Comparison of ENCODE assay signal across 23 cellular contexts in genomic region chr10:388661-389045, GRCh38.
"Had no signal": no experiment of that assay in that cellular context is flagged by ENCODE, and none has a peak within 500 bp of the region (broad histone marks: within the 10 kb centered on the region; RNA-seq: fewer than 3 reads in every experiment).

No MANE protein-coding gene starts in this region.

- H3K9me3 ChIP-seq: SJSA1 had no signal

- H3K27me3 ChIP-seq: SJSA1 had no signal

- H3K4me3 Mint-ChIP-seq: activated B cell treated with CpG ODN at 0.5 μM for 24 hours; activated CD4-positive, alpha-beta T cell treated with anti-CD3 and anti-CD28 coated beads, Interleukin-2, amount 10 ng/mL, durations not matched to agents 24 days and 14 days; activated CD8-positive, alpha-beta memory T cell treated with anti-CD3 and anti-CD28 coated beads, Interleukin-2, amount 10 ng/mL, durations not matched to agents 7 days and 5 days; activated naive CD4-positive, alpha-beta T cell treated with anti-CD3 and anti-CD28 coated beads, Interleukin-2, amount 10 ng/mL, durations not matched to agents 7 days and 5 days; activated naive CD8-positive, alpha-beta T cell treated with anti-CD3 and anti-CD28 coated beads for 36 hours; activated T-cell treated with anti-CD3 and anti-CD28 coated beads, Interleukin-2, amount 50 U/mL, for 4 hours; T-helper 17 cell had no signal

- H3K4me1 ChIP-seq: SJSA1 had no signal

- H3K27ac Mint-ChIP-seq: activated B cell treated with CpG ODN at 0.5 μM for 24 hours; activated CD4-positive, alpha-beta T cell treated with anti-CD3 and anti-CD28 coated beads, Interleukin-2, amount 10 ng/mL, durations not matched to agents 24 days and 14 days; activated CD8-positive, alpha-beta memory T cell treated with anti-CD3 and anti-CD28 coated beads, Interleukin-2, amount 10 ng/mL, durations not matched to agents 7 days and 5 days; activated naive CD4-positive, alpha-beta T cell treated with anti-CD3 and anti-CD28 coated beads, Interleukin-2, amount 10 ng/mL, durations not matched to agents 7 days and 5 days; activated naive CD8-positive, alpha-beta T cell treated with anti-CD3 and anti-CD28 coated beads for 36 hours; T-helper 17 cell had no signal

- H3K36me3 Mint-ChIP-seq: activated CD8-positive, alpha-beta memory T cell treated with anti-CD3 and anti-CD28 coated beads, Interleukin-2, amount 10 ng/mL, durations not matched to agents 7 days and 5 days; activated naive CD4-positive, alpha-beta T cell treated with anti-CD3 and anti-CD28 coated beads, Interleukin-2, amount 10 ng/mL, durations not matched to agents 7 days and 5 days; activated naive CD8-positive, alpha-beta T cell treated with anti-CD3 and anti-CD28 coated beads for 36 hours had no signal

- H3K27ac ChIP-seq: SJSA1 had no signal

- H3K4me1 Mint-ChIP-seq: activated CD4-positive, alpha-beta T cell treated with anti-CD3 and anti-CD28 coated beads, Interleukin-2, amount 10 ng/mL, durations not matched to agents 24 days and 14 days; activated CD8-positive, alpha-beta memory T cell treated with anti-CD3 and anti-CD28 coated beads, Interleukin-2, amount 10 ng/mL, durations not matched to agents 7 days and 5 days; activated naive CD4-positive, alpha-beta T cell treated with anti-CD3 and anti-CD28 coated beads, Interleukin-2, amount 10 ng/mL, durations not matched to agents 7 days and 5 days; activated naive CD8-positive, alpha-beta T cell treated with anti-CD3 and anti-CD28 coated beads for 36 hours had no signal

- DNase-seq: activated B cell treated with CpG ODN at 0.5 μM for 24 hours; activated CD4-positive, alpha-beta T cell treated with anti-CD3 and anti-CD28 coated beads for 1 hour; activated CD4-positive, alpha-beta T cell treated with anti-CD3 and anti-CD28 coated beads, Interleukin-2, amount 10 ng/mL, durations not matched to agents 24 days and 14 days; activated CD4-positive, alpha-beta T cell treated with anti-CD3 and anti-CD28 coated beads, Interleukin-2, amount 50 U/mL, for 48 hours; activated CD8-positive, alpha-beta memory T cell treated with anti-CD3 and anti-CD28 coated beads, Interleukin-2, amount 10 ng/mL, durations not matched to agents 7 days and 5 days; activated effector memory CD4-positive, alpha-beta T cell treated with anti-CD3 and anti-CD28 coated beads, Interleukin-2, amount 50 U/mL, for 16 hours; activated naive CD4-positive, alpha-beta T cell treated with anti-CD3 and anti-CD28 coated beads, Interleukin-2, amount 10 ng/mL, durations not matched to agents 7 days and 5 days; activated naive CD8-positive, alpha-beta T cell treated with anti-CD3 and anti-CD28 coated beads for 36 hours; activated T-cell treated with anti-CD3 and anti-CD28 coated beads, Interleukin-2, amount 50 U/mL, for 4 hours; Karpas-422; MM.1S; NCI-H1105; NCI-H1436; NCI-H1694 treated with DMSO at 0.1 percent for 48 hours; NCI-H2029 treated with DMSO at 0.1 percent for 48 hours; NCI-H446; NCI-H524; SHP77; T-helper 17 cell; T1000 had no signal

- H3K27me3 Mint-ChIP-seq: activated CD4-positive, alpha-beta T cell treated with anti-CD3 and anti-CD28 coated beads, Interleukin-2, amount 10 ng/mL, durations not matched to agents 24 days and 14 days; activated naive CD4-positive, alpha-beta T cell treated with anti-CD3 and anti-CD28 coated beads, Interleukin-2, amount 10 ng/mL, durations not matched to agents 7 days and 5 days; activated naive CD8-positive, alpha-beta T cell treated with anti-CD3 and anti-CD28 coated beads for 36 hours had no signal

- ATAC-seq: activated CD8-positive, alpha-beta memory T cell treated with anti-CD3 and anti-CD28 coated beads, Interleukin-2, amount 10 ng/mL, durations not matched to agents 7 days and 5 days; activated T-cell treated with anti-CD3 and anti-CD28 coated beads, Interleukin-2, amount 50 U/mL, for 4 hours; K562; SK-N-SH treated with all-trans-retinoic acid at 6 μM for 48 hours; T-helper 17 cell had no signal

- H3K9me3 Mint-ChIP-seq: activated B cell treated with CpG ODN at 0.5 μM for 24 hours; activated CD4-positive, alpha-beta T cell treated with anti-CD3 and anti-CD28 coated beads, Interleukin-2, amount 10 ng/mL, durations not matched to agents 24 days and 14 days; activated naive CD4-positive, alpha-beta T cell treated with anti-CD3 and anti-CD28 coated beads, Interleukin-2, amount 10 ng/mL, durations not matched to agents 7 days and 5 days; activated naive CD8-positive, alpha-beta T cell treated with anti-CD3 and anti-CD28 coated beads for 36 hours; activated T-cell treated with anti-CD3 and anti-CD28 coated beads, Interleukin-2, amount 50 U/mL, for 4 hours had no signal

- H3K4me3 ChIP-seq: K562, SJSA1 had no signal
